ENCODE assay signal across 21 cellular contexts in the genomic region with DNA sequence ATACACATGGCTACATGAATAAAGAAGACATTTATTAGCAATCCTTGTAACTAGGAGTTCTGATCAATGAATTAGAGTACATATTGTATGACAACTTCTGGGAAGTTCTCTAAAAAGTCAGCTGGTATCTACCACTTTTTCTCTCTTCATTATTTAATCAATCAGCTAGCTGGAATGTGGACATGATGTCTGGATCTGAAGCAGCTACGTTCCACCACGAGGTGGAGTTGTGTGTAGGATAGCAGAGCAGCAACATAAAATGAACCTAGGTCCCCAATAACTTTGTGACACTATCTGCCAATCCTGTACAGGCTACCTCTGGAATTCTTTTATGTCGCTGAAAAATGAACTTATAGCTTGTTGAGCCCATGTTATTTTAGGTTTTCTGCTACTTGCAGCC. TPM values are rescaled to one million over a fixed set of nuclear protein-coding genes. Genes with fewer than 3 reads are reported as not detected.
"Had no signal": no experiment of that assay in that cellular context is flagged by ENCODE, and none has a peak within 500 bp of the region (broad histone marks: within the 10 kb centered on the region; RNA-seq: fewer than 3 reads in every experiment).

No MANE protein-coding gene starts in this region.

- ATAC-seq: activated CD8-positive, alpha-beta T cell treated with anti-CD3 and anti-CD28 coated beads for 36 hours; activated T-helper 17 cell treated with anti-CD3 and anti-CD28 coated beads, Interleukin-2, amount 50 U/mL, for 72 hours; foreskin keratinocyte; left colon; lower lobe of right lung; natural killer cell; pancreas; stimulated activated naive B cell treated with anti-CD40 and anti-IgM and Interleukin-4, amounts not matched to agents 10 μg/mL and 1 μg/mL and 100 μg/mL, for 72 hours had no signal

- H3K4me3 Mint-ChIP-seq: activated CD4-positive, alpha-beta T cell treated with anti-CD3 and anti-CD28 coated beads, Interleukin-2, amount 10 ng/mL, durations not matched to agents 24 days and 14 days; activated CD8-positive, alpha-beta T cell treated with anti-CD3 and anti-CD28 coated beads for 36 hours; activated naive CD8-positive, alpha-beta T cell treated with anti-CD3 and anti-CD28 coated beads, Interleukin-2, amount 10 ng/mL, durations not matched to agents 7 days and 5 days; activated T-helper 17 cell treated with anti-CD3 and anti-CD28 coated beads, Interleukin-2, amount 50 U/mL, for 72 hours; natural killer cell; stimulated activated naive B cell treated with anti-CD40 and anti-IgM and Interleukin-4, amounts not matched to agents 10 μg/mL and 1 μg/mL and 100 μg/mL, for 72 hours had no signal

- H3K4me3 ChIP-seq: cardiac muscle cell, hepatocyte, lower lobe of right lung, pancreas, sigmoid colon, spleen, thoracic aorta had no signal

- H3K4me1 Mint-ChIP-seq: activated CD4-positive, alpha-beta T cell treated with anti-CD3 and anti-CD28 coated beads, Interleukin-2, amount 10 ng/mL, durations not matched to agents 24 days and 14 days; activated naive CD8-positive, alpha-beta T cell treated with anti-CD3 and anti-CD28 coated beads, Interleukin-2, amount 10 ng/mL, durations not matched to agents 7 days and 5 days; activated T-helper 17 cell treated with anti-CD3 and anti-CD28 coated beads, Interleukin-2, amount 50 U/mL, for 72 hours; natural killer cell had no signal

- H3K27ac ChIP-seq: cardiac muscle cell, foreskin keratinocyte, hepatocyte, lower lobe of right lung, pancreas, sigmoid colon, spleen, thoracic aorta had no signal

- H3K36me3 Mint-ChIP-seq: activated naive CD8-positive, alpha-beta T cell treated with anti-CD3 and anti-CD28 coated beads, Interleukin-2, amount 10 ng/mL, durations not matched to agents 7 days and 5 days; natural killer cell; stimulated activated naive B cell treated with anti-CD40 and anti-IgM and Interleukin-4, amounts not matched to agents 10 μg/mL and 1 μg/mL and 100 μg/mL, for 72 hours had no signal

- H3K27me3 Mint-ChIP-seq: activated naive CD8-positive, alpha-beta T cell treated with anti-CD3 and anti-CD28 coated beads, Interleukin-2, amount 10 ng/mL, durations not matched to agents 7 days and 5 days had no signal

- H3K4me1 ChIP-seq: foreskin keratinocyte, pancreas, spleen had no signal

- H3K9me3 Mint-ChIP-seq: activated CD4-positive, alpha-beta T cell treated with anti-CD3 and anti-CD28 coated beads, Interleukin-2, amount 10 ng/mL, durations not matched to agents 24 days and 14 days; activated CD8-positive, alpha-beta T cell treated with anti-CD3 and anti-CD28 coated beads for 36 hours; activated T-helper 17 cell treated with anti-CD3 and anti-CD28 coated beads, Interleukin-2, amount 50 U/mL, for 72 hours; natural killer cell had no signal

- H3K27me3 ChIP-seq: cardiac muscle cell, foreskin keratinocyte, hepatocyte, pancreas, sigmoid colon had no signal

- H3K27ac Mint-ChIP-seq: activated CD4-positive, alpha-beta T cell treated with anti-CD3 and anti-CD28 coated beads, Interleukin-2, amount 10 ng/mL, durations not matched to agents 24 days and 14 days; activated CD8-positive, alpha-beta T cell treated with anti-CD3 and anti-CD28 coated beads for 36 hours; activated naive CD8-positive, alpha-beta T cell treated with anti-CD3 and anti-CD28 coated beads, Interleukin-2, amount 10 ng/mL, durations not matched to agents 7 days and 5 days; activated T-helper 17 cell treated with anti-CD3 and anti-CD28 coated beads, Interleukin-2, amount 50 U/mL, for 72 hours; natural killer cell; stimulated activated naive B cell treated with anti-CD40 and anti-IgM and Interleukin-4, amounts not matched to agents 10 μg/mL and 1 μg/mL and 100 μg/mL, for 72 hours had no signal

- DNase-seq: activated CD4-positive, alpha-beta T cell treated with anti-CD3 and anti-CD28 coated beads, Interleukin-2, amount 10 ng/mL, durations not matched to agents 24 days and 14 days; activated CD8-positive, alpha-beta T cell treated with anti-CD3 and anti-CD28 coated beads for 36 hours; activated naive CD4-positive, alpha-beta T cell; activated naive CD8-positive, alpha-beta T cell treated with anti-CD3 and anti-CD28 coated beads, Interleukin-2, amount 10 ng/mL, durations not matched to agents 7 days and 5 days; activated T-cell treated with anti-CD3 and anti-CD28 coated beads, Interleukin-2, amount 50 U/mL, for 1 hour; amygdala; foreskin keratinocyte; left colon; lower lobe of right lung; natural killer cell; pancreas; sigmoid colon; spleen; stimulated activated naive B cell treated with anti-CD40 and anti-IgM and Interleukin-4, amounts not matched to agents 10 μg/mL and 1 μg/mL and 100 μg/mL, for 72 hours; T-helper 9 cell had no signal

- H3K4me2 ChIP-seq: hepatocyte had no signal

- H3K79me2 ChIP-seq: hepatocyte had no signal

- FAIRE-seq: colon, pancreas had no signal

- H3K9me3 ChIP-seq: lower lobe of right lung, pancreas, sigmoid colon, thoracic aorta had no signal

- H2AFZ ChIP-seq: hepatocyte had no signal

RNA-seq across cellular contexts. Expression of gene ENTREP1, which starts 32.9 kb away (rescaled TPM):
- total RNA-seq: activated CD4-positive, alpha-beta T cell treated with anti-CD3 and anti-CD28 coated beads, Interleukin-2, amount 10 ng/mL, durations not matched to agents 24 days and 14 days; activated CD8-positive, alpha-beta T cell treated with anti-CD3 and anti-CD28 coated beads for 36 hours; activated naive CD8-positive, alpha-beta T cell treated with anti-CD3 and anti-CD28 coated beads, Interleukin-2, amount 10 ng/mL, durations not matched to agents 7 days and 5 days; activated T-helper 17 cell treated with anti-CD3 and anti-CD28 coated beads, Interleukin-2, amount 50 U/mL, for 72 hours; fibroblast of lung; natural killer cell had no signal
